7 cellular contexts compared by ENCODE assay signal in the genomic region with DNA sequence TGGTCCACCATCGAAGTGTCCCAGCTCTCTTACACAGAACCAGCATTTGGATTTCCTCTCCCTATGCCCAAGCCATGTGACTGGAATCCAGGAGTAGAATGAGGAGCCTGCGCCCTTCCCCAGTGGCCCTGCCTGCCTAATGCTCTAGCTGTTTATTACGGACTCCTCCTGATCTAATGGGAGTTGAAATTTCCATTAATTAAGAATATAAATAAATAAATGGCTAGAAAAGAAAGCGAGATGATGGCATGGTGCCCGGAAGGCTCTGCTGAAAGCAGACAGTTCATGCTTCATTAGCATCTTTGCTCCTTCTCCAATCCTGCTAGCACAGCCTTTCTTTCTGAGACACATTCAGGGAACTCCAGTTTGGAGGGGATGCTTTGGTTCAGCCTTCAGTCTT.
"Had no signal": no experiment of that assay in that cellular context is flagged by ENCODE, and none has a peak within 500 bp of the region (broad histone marks: within the 10 kb centered on the region; RNA-seq: fewer than 3 reads in every experiment).

No MANE protein-coding gene starts in this region.

- ATAC-seq: body of pancreas, left lung had no signal

- DNase-seq: activated CD4-positive, alpha-beta T cell treated with anti-CD3 and anti-CD28 coated beads for 48 hours; activated naive CD4-positive, alpha-beta T cell treated with Interleukin-2 at 50 U/mL for 16 hours; left lung; mesenchymal stem cell; stimulated activated CD4-positive, alpha-beta T cell treated with anti-CD3 and anti-CD28 coated beads, Interleukin-4, amount 100 ng/mL, for 24 hours; T-helper 1 cell had no signal
